ENCODE assay signal across 2 cellular contexts in the genomic region with DNA sequence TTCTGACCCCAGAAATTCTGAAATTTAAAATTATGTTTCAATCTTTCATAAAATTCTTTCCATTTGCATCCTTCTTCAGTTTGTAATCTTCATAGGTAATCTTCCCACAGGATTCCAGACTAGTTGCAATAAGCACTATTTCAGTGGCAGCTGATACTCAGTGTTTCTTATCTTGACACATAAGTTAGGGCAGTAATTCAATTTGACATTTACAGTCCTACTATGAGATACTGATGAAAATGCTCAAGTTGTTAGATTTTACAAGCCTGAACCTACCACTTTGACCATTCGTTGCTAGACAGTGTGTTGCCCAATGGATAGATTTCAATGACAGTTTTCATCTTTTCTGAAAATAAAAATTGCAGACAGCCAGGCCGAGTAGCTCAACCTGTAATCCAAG.
TF ChIP-seq lines count a peak whose summit lies in the region.

No MANE protein-coding gene starts in this region.

TF ChIP-seq in HepG2, 621 proteins besides CTCF, POLR2A, EP300 and RAD21:
- TF ChIP-seq HNRNPLL (IDR thresholded peaks at IDR 0.05; ENCODE audit: low read depth, low read length, poor library complexity, severe bottlenecking) (no peak), PAWR (CRISPR knock-in tag; IDR thresholded peaks at IDR 0.05; ENCODE audit: borderline replicate concordance) (no peak), IRF2 (CRISPR knock-in tag; IDR thresholded peaks at IDR 0.05) (no peak), WIZ (CRISPR knock-in tag; IDR thresholded peaks at IDR 0.05) (no peak)

TF ChIP-seq in IMR-90, 13 proteins besides CTCF, POLR2A, EP300 and RAD21:
- TF ChIP-seq, protein P1, sequence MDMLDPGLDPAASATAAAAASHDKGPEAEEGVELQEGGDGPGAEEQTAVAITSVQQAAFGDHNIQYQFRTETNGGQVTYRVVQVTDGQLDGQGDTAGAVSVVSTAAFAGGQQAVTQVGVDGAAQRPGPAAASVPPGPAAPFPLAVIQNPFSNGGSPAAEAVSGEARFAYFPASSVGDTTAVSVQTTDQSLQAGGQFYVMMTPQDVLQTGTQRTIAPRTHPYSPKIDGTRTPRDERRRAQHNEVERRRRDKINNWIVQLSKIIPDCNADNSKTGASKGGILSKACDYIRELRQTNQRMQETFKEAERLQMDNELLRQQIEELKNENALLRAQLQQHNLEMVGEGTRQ (IDR thresholded peaks at IDR 0.05; ENCODE audit: low read depth, low read length): no peak
- TF ChIP-seq RCOR1 (IDR thresholded peaks at IDR 0.05; ENCODE audit: insufficient replicate concordance, low read length) (no peak), CEBPB (IDR thresholded peaks at IDR 0.05; ENCODE audit: low read depth, low read length) (no peak)
